Comparison of ENCODE assay signal across 8 cellular contexts in the genomic region with DNA sequence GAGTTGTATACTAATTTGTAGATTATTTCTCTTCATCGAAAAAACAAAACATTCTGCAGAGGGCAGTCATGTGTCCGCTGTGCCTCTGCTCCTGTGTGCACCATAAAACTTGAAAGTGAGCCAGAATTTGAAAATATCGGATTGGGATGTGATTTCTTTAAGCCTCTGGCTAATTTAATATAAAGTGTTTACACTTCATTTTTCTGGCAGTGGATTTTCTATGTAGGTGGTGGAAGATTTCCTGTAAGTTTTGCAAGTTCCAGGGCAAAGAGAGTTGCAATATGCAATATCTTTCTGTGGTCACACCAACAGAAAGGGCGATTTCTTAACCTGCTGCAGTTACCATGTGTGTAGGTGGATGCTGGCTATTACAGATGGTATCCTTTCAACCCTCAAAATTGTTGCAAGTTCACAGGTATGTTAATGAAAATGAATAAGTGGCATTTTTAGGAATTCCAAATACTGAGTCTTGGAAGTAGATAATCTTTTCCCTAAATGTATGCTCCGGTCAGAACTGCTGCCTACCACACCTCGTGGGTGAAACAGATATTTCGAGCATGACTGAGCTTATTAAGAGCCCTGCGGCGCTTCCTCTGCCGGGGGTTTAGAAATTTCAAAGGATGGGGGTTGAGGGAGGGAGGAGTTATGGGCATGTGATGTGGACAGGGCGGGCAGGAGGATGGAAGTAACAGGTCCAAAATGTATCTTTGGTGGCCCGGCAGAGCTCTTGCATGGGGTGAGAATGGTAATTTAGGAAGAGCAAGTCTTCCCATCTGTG.
DNase-seq lines count a peak whose midpoint lies in the region; ATAC-seq and TF ChIP-seq lines count a peak whose summit lies in the region.

No MANE protein-coding gene starts in this region.

- DNase-seq in AG08395 (ENCODE audit: low spot score) (peak; percentile 85), PC-9 (peak; percentile 79 to 92), fibroblast of mammary gland (ENCODE audit: low read depth) (peak; percentile 84), NCI-H187 (lab: John Stamatoyannopoulos, UW) (no peak)
- no peak for DNase-seq in effector CD4-positive, alpha-beta T cell

- peaks cover 81% of the 10 kb centered on the region for H3K79me2 ChIP-seq in PC-9 (ENCODE audit: low read depth)

- CTCF ChIA-PET in PC-9 (lab: Charles Lee), result interaction anchor here (0.6 to 1.0 kb wide), 2 partner anchors 18 to 184 kb away, joined by 3 to 4 read pairs; no protein-coding TSS in a partner anchor

- H3K27me3 ChIP-seq in PC-9 (ENCODE audit: insufficient read depth, low read depth), result no peaks in the 10 kb centered on the region
- H3K27me3 ChIP-seq in stomach smooth muscle (ENCODE audit: control insufficient read depth in 1 of 2, insufficient read depth in 2 of 2, low read length in 2 of 2), result no peaks in the 10 kb centered on the region

- no peaks in the 10 kb centered on the region for H4K20me1 ChIP-seq in PC-9 (ENCODE audit: insufficient read depth)

- peak overlapping the region in 1 of 2 donors; percentile 19 for H3K9ac ChIP-seq in stomach smooth muscle (ENCODE audit: low read length in 2 of 2)

- ATAC-seq in GM21390 (IDR thresholded peaks at IDR 0.05; ENCODE audit: unreplicated experiment), result peak; percentile 55
- no peak for ATAC-seq in HG03139 (IDR thresholded peaks at IDR 0.05; ENCODE audit: unreplicated experiment)

- TF ChIP-seq CTCF in PC-9 (conservative IDR thresholded peaks at IDR 0.05) (no peak), fibroblast of mammary gland (conservative IDR thresholded peaks at IDR 0.05; ENCODE audit: control insufficient read depth, insufficient read depth, low read depth, low read length) (no peak)

- H2AFZ ChIP-seq in PC-9, result peak overlapping the region; percentile 47; the same call in 1 of the 2 replicates

- no peaks in the 10 kb centered on the region for H3K36me3 ChIP-seq in PC-9 (ENCODE audit: low read depth)
- no peaks in the 10 kb centered on the region for H3K36me3 ChIP-seq in stomach smooth muscle (ENCODE audit: control insufficient read depth in 2 of 2, insufficient read depth in 2 of 2, low read length in 2 of 2)

- peaks cover 32% of the 10 kb centered on the region for H3F3A ChIP-seq in PC-9 (ENCODE audit: insufficient read depth, low read depth)

- BruUV-seq in PC-9 (replicated peaks; lab: Mats Ljungman, UMichigan), result TSS peak; percentile 50

- no peaks in the 10 kb centered on the region for H3K9me2 ChIP-seq in PC-9 (ENCODE audit: insufficient read depth)

- H3K9me3 ChIP-seq in PC-9 (ENCODE audit: insufficient read depth, low read depth), result no peaks in the 10 kb centered on the region
- H3K9me3 ChIP-seq in stomach smooth muscle (ENCODE audit: control insufficient read depth in 2 of 2, low read length in 2 of 2), result no peaks in the 10 kb centered on the region

- intact Hi-C loops in PC-9 (cut with micrococcal nuclease; ENCODE audit: unreplicated experiment), result loop anchor here (1.0 kb wide), 2 partner anchors 16 to 24 kb away; no protein-coding TSS in a partner anchor

- POLR2A ChIA-PET in PC-9 (lab: Charles Lee; ENCODE audit: unreplicated experiment), result interaction anchor here (0.6 to 0.7 kb wide), 3 partner anchors 17 to 146 kb away, joined by 7 to 12 read pairs (median 9); no protein-coding TSS in a partner anchor

- peak overlapping the region; percentile 44 for H3K4me3 ChIP-seq in PC-9
- H3K4me3 ChIP-seq in fibroblast of mammary gland (ENCODE audit: control insufficient read depth, low read depth, low read length), result peak overlapping the region; percentile 28
- H3K4me3 ChIP-seq in stomach smooth muscle (ENCODE audit: low read length in 2 of 2), result peak overlapping the region in 1 of 2 donors; percentile 52

- peak overlapping the region; percentile 95 for H3K27ac ChIP-seq in PC-9
- H3K27ac ChIP-seq in stomach smooth muscle (ENCODE audit: low read length), result peak overlapping the region; percentile 49

- H3K4me1 ChIP-seq in PC-9 (replicated peaks; ENCODE audit: insufficient read depth) (peaks cover 80% of the 10 kb centered on the region), stomach smooth muscle (ENCODE audit: control insufficient read depth, insufficient read depth, low read length) (peaks cover 44% of the 10 kb centered on the region)

- H3K4me2 ChIP-seq in PC-9, result peak overlapping the region; percentile 86

Comparison
In these comparisons a context has a peak if more than half of its experiments do, and no peak if none do; other contexts are left out.
1. DNase-seq: peak in AG08395 (single experiment), PC-9 (2 of 2) and fibroblast of mammary gland (single experiment); none in NCI-H187 (0 of 2) and effector CD4-positive, alpha-beta T cell (single experiment).